17 cellular contexts compared by ENCODE assay signal in genomic region chr3:191961036-191961435, GRCh38.
DNase-seq lines count a peak whose midpoint lies in the region; ATAC-seq, FAIRE-seq and TF ChIP-seq lines count a peak whose summit lies in the region.
"Had no signal": no experiment of that assay in that cellular context is flagged by ENCODE, and none has a peak within 500 bp of the region (broad histone marks: within the 10 kb centered on the region; RNA-seq: fewer than 3 reads in every experiment).

No MANE protein-coding gene starts in this region.

- H3K4me1 Mint-ChIP-seq in mesothelial cell of epicardium (peaks cover 36% of the 10 kb centered on the region), type B pancreatic cell (ENCODE audit: unreplicated experiment) (peaks cover 23% of the 10 kb centered on the region)
- H3K4me1 Mint-ChIP-seq in stimulated activated naive B cell treated with anti-CD40 and anti-IgM and Interleukin-4, amounts not matched to agents 10 μg/mL and 1 μg/mL and 100 μg/mL, for 72 hours, result no peaks in the 10 kb centered on the region

- no peak for TF ChIP-seq EP300 in H1 (IDR thresholded peaks at IDR 0.05; ENCODE audit: borderline replicate concordance in 1 of 2, low read depth in 2 of 2, low read length in 2 of 2)

- 83% methylated on average over 5 of the region's 5 CpGs; no CpG with 5 or more reads in 1 of the 2 experiments for WGBS in H1 (ENCODE audit: extremely low coverage in 1 of 2, insufficient coverage in 1 of 2, insufficient read length in 1 of 2, insufficient replicate concordance in 2 of 2, low coverage in 1 of 2, low lambda C conversion rate in 2 of 2, missing lambda C conversion rate in 1 of 2), 2 experiments

- TF ChIP-seq POLR2A in H1 (IDR thresholded peaks at IDR 0.05; ENCODE audit: control extremely low read depth in 1 of 2, low read depth in 2 of 2, low read length in 2 of 2), result no peak

- ATAC-seq in GM19467 (IDR thresholded peaks at IDR 0.05; ENCODE audit: unreplicated experiment) (no peak), HG03196 (IDR thresholded peaks at IDR 0.05; ENCODE audit: unreplicated experiment) (no peak)
- ATAC-seq in stimulated activated naive B cell treated with anti-CD40 and anti-IgM and Interleukin-4, amounts not matched to agents 10 μg/mL and 1 μg/mL and 100 μg/mL, for 72 hours (replicated peaks), result no peak
- ATAC-seq: CD8-positive, alpha-beta T cell; HCT116; Right ventricle myocardium inferior had no signal

- H4K20me1 ChIP-seq in H1 (replicated peaks in 1 of 2; ENCODE audit: control insufficient read depth in 1 of 2, insufficient read depth in 2 of 2, low read length in 2 of 2), result no peaks in the 10 kb centered on the region

- no peak overlapping the region for H2BK15ac ChIP-seq in H1 (ENCODE audit: low read length)

- no peak overlapping the region for H2BK12ac ChIP-seq in H1 (ENCODE audit: low read depth, low read length)

- peak overlapping the region; percentile 88 for H2BK120ac ChIP-seq in H1 (replicated peaks; ENCODE audit: low read depth, low read length)

- no peaks in the 10 kb centered on the region for H3K79me1 ChIP-seq in H1 (ENCODE audit: low read depth, low read length)

- H3K27me3 ChIP-seq in H1 (replicated peaks in 1 of 4; ENCODE audit: control insufficient read depth in 3 of 4, extremely low read depth in 1 of 4, insufficient read depth in 3 of 4, low read length in 3 of 4), result no peaks in the 10 kb centered on the region

- no peaks in the 10 kb centered on the region for H3K79me2 ChIP-seq in H1 (ENCODE audit: control insufficient read depth in 1 of 2, insufficient read depth in 2 of 2, low read length in 2 of 2)

- TF ChIP-seq CTCF in H1 (IDR thresholded peaks at IDR 0.05; ENCODE audit: control extremely low read depth in 1 of 3, insufficient read depth in 1 of 3, low read depth in 1 of 3, low read length in 3 of 3) (no peak), mesothelial cell of epicardium (IDR thresholded peaks at IDR 0.05; ENCODE audit: unreplicated experiment) (no peak), type B pancreatic cell (conservative IDR thresholded peaks at IDR 0.05) (no peak)

- no peak overlapping the region for H4K8ac ChIP-seq in H1 (ENCODE audit: extremely low read depth, insufficient read depth, low read length)

- H3K4me3 Mint-ChIP-seq in mesothelial cell of epicardium, result no peak overlapping the region
- H3K4me3 Mint-ChIP-seq in type B pancreatic cell, result no peak overlapping the region
- no peak overlapping the region for H3K4me3 Mint-ChIP-seq in stimulated activated naive B cell treated with anti-CD40 and anti-IgM and Interleukin-4, amounts not matched to agents 10 μg/mL and 1 μg/mL and 100 μg/mL, for 72 hours
- H3K4me3 Mint-ChIP-seq: CD8-positive, alpha-beta T cell; IgD-negative memory B cell had no signal

- H3K23me2 ChIP-seq in H1 (ENCODE audit: low read depth, low read length), result no peaks in the 10 kb centered on the region

- TF ChIP-seq RAD21 in H1 (IDR thresholded peaks at IDR 0.05 in 1 of 2, conservative IDR thresholded peaks at IDR 0.05 in 1 of 2; ENCODE audit: low read depth in 2 of 2, low read length in 2 of 2), result no peak

- no peak overlapping the region for H2BK20ac ChIP-seq in H1 (ENCODE audit: low read length)

- H3K4me1 ChIP-seq in H1 (replicated peaks in 1 of 4; ENCODE audit: control insufficient read depth in 3 of 4, insufficient read depth in 4 of 4, low read length in 3 of 4), result peaks cover 0 to 17% (median 14%) of the 10 kb centered on the region in 4 experiments; a peak in 4 of 7 replicates

- peak; percentile 41 for DNase-seq in NCI-H82 (lab: John Stamatoyannopoulos, UW)
- DNase-seq in NCI-H82 treated with DMSO at 0.1 percent for 48 hours (lab: John Stamatoyannopoulos, UW; ENCODE audit: unreplicated experiment), result no peak
- no peak for DNase-seq in H1 (ENCODE audit: low read depth in 1 of 2, low spot score in 2 of 2)
- DNase-seq in mesothelial cell of epicardium (ENCODE audit: low spot score in 2 of 2, unreplicated experiment in 2 of 2), result no peak
- DNase-seq in type B pancreatic cell (ENCODE audit: extremely low spot score, unreplicated experiment), result no peak
- no peak for DNase-seq in stimulated activated naive B cell treated with anti-CD40 and anti-IgM and Interleukin-4, amounts not matched to agents 10 μg/mL and 1 μg/mL and 100 μg/mL, for 72 hours
- DNase-seq: 8988T; CD8-positive, alpha-beta T cell; NCI-H1417 treated with DMSO at 0.1 percent for 48 hours; NCI-H1930; NCI-H2171 treated with DMSO at 0.1 percent for 48 hours; NCI-H774 had no signal

- H2BK5ac ChIP-seq in H1 (ENCODE audit: low read depth, low read length), result no peak overlapping the region

- H3K18ac ChIP-seq in H1 (ENCODE audit: extremely low read depth, low read length), result no peak overlapping the region; the same call in 1 of the 2 replicates

- no peak overlapping the region for H4K5ac ChIP-seq in H1 (ENCODE audit: insufficient read length, low read depth, low read length)

- H3K27me3 Mint-ChIP-seq in mesothelial cell of epicardium (ENCODE audit: low read depth), result no peaks in the 10 kb centered on the region
- H3K27me3 Mint-ChIP-seq in type B pancreatic cell, result no peaks in the 10 kb centered on the region
- no peaks in the 10 kb centered on the region for H3K27me3 Mint-ChIP-seq in stimulated activated naive B cell treated with anti-CD40 and anti-IgM and Interleukin-4, amounts not matched to agents 10 μg/mL and 1 μg/mL and 100 μg/mL, for 72 hours
- H3K27me3 Mint-ChIP-seq: IgD-negative memory B cell had no signal

- H3K36me3 ChIP-seq in H1 (ENCODE audit: control insufficient read depth in 2 of 4, insufficient read depth in 4 of 4, low read length in 3 of 4), result no peaks in the 10 kb centered on the region

- H3K56ac ChIP-seq in H1 (replicated peaks; ENCODE audit: insufficient read length, low read depth, low read length), result no peak overlapping the region

- H3K36me3 Mint-ChIP-seq in mesothelial cell of epicardium (no peaks in the 10 kb centered on the region), type B pancreatic cell (no peaks in the 10 kb centered on the region)
- no peaks in the 10 kb centered on the region for H3K36me3 Mint-ChIP-seq in stimulated activated naive B cell treated with anti-CD40 and anti-IgM and Interleukin-4, amounts not matched to agents 10 μg/mL and 1 μg/mL and 100 μg/mL, for 72 hours
- H3K36me3 Mint-ChIP-seq: CD8-positive, alpha-beta T cell; IgD-negative memory B cell had no signal

- H2AFZ ChIP-seq in H1 (ENCODE audit: low read length), result no peak overlapping the region

- no peak overlapping the region for H2AK5ac ChIP-seq in H1 (ENCODE audit: low read depth, low read length)

- CTCF ChIA-PET in H1 (lab: Charles Lee; ENCODE audit: partially characterized antibody), result no interaction called here

- H3K4me3 ChIP-seq in H1 (ENCODE audit: extremely low read depth in 1 of 4, insufficient read depth in 2 of 4, low read depth in 3 of 4, low read length in 4 of 4), result no peak overlapping the region

- H3K4ac ChIP-seq in H1 (replicated peaks; ENCODE audit: insufficient read length, low read depth, low read length), result no peak overlapping the region

- H3K9me3 Mint-ChIP-seq in mesothelial cell of epicardium (no peaks in the 10 kb centered on the region), type B pancreatic cell (no peaks in the 10 kb centered on the region)
- H3K9me3 Mint-ChIP-seq in stimulated activated naive B cell treated with anti-CD40 and anti-IgM and Interleukin-4, amounts not matched to agents 10 μg/mL and 1 μg/mL and 100 μg/mL, for 72 hours, result peaks cover 0 to 5% of the 10 kb centered on the region in 2 donors
- H3K9me3 Mint-ChIP-seq: CD8-positive, alpha-beta T cell had no signal

- H3K23ac ChIP-seq in H1 (ENCODE audit: insufficient read length), result no peak overlapping the region

- peak overlapping the region; percentile 58 for H4K91ac ChIP-seq in H1 (replicated peaks; ENCODE audit: insufficient read length, low read length)

- no peak overlapping the region for H3K27ac ChIP-seq in H1 (ENCODE audit: low read depth, low read length)

- POLR2A ChIA-PET in H1 (lab: Charles Lee; ENCODE audit: partially characterized antibody), result no interaction called here

- no peak for FAIRE-seq in H1 (lab: Jason Lieb, UNC)

- H3K4me2 ChIP-seq in H1 (ENCODE audit: insufficient read depth in 1 of 2, low read depth in 2 of 2, low read length in 2 of 2), result no peak overlapping the region

- H3K9me3 ChIP-seq in H1 (ENCODE audit: insufficient read depth in 2 of 2, low read depth in 1 of 2, low read length in 1 of 2), result no peaks in the 10 kb centered on the region

- no peak overlapping the region for H3K9ac ChIP-seq in H1 (replicated peaks in 1 of 4; ENCODE audit: extremely low read depth in 1 of 4, low read depth in 3 of 4, low read length in 3 of 4)

- H3K14ac ChIP-seq in H1 (ENCODE audit: insufficient read length), result no peak overlapping the region

- H3K27ac Mint-ChIP-seq in mesothelial cell of epicardium (peak overlapping the region; percentile 82), type B pancreatic cell (peak overlapping the region; percentile 40)
- no peak overlapping the region for H3K27ac Mint-ChIP-seq in stimulated activated naive B cell treated with anti-CD40 and anti-IgM and Interleukin-4, amounts not matched to agents 10 μg/mL and 1 μg/mL and 100 μg/mL, for 72 hours
- H3K27ac Mint-ChIP-seq: CD8-positive, alpha-beta T cell; IgD-negative memory B cell had no signal

TF ChIP-seq in H1, 55 proteins besides CTCF, POLR2A, EP300 and RAD21:
- TF ChIP-seq KDM1A (IDR thresholded peaks at IDR 0.05; ENCODE audit: borderline replicate concordance, low read length), result no peak
- TF ChIP-seq YY1 (IDR thresholded peaks at IDR 0.05; ENCODE audit: low read depth, low read length), result no peak
